In genomic region chr13:20128459-20128927, GRCh38 we compare ENCODE assay signal across 1 cellular context.
A peak's percentile ranks its signal among the peaks of the same experiment; 100 is the strongest.
TF ChIP-seq lines count a peak whose summit lies in the region.

No MANE protein-coding gene starts in this region.

TF ChIP-seq in H1, 55 proteins besides CTCF, POLR2A, EP300 and RAD21 (continued from another document):
- TF ChIP-seq CHD7 (IDR thresholded peaks at IDR 0.05; ENCODE audit: insufficient replicate concordance, low read length) (no peak), RXRA (IDR thresholded peaks at IDR 0.05; ENCODE audit: insufficient read depth, low read depth, low read length) (no peak), TEAD4 (IDR thresholded peaks at IDR 0.05; ENCODE audit: low read depth, low read length) (no peak), CBX8 (IDR thresholded peaks at IDR 0.05; ENCODE audit: borderline replicate concordance, low read depth, low read length) (no peak), BACH1 (IDR thresholded peaks at IDR 0.05; ENCODE audit: low read length) (0 out of 2 replicates have a peak, but pooled peaks have one; percentile 22), JUND (IDR thresholded peaks at IDR 0.05; ENCODE audit: low read length) (peak; percentile 15; the same call in 1 of the 2 replicates), CTBP2 (IDR thresholded peaks at IDR 0.05; ENCODE audit: borderline replicate concordance, insufficient read depth, insufficient read length, low read length) (no peak), PHF8 (conservative IDR thresholded peaks at IDR 0.05; ENCODE audit: low read depth, low read length) (0 out of 2 replicates have a peak, but pooled peaks have one; percentile 3), RBBP5 (IDR thresholded peaks at IDR 0.05; ENCODE audit: borderline replicate concordance, low read depth, low read length) (no peak), CEBPB (IDR thresholded peaks at IDR 0.05; ENCODE audit: low read depth, low read length) (no peak), YY1 (IDR thresholded peaks at IDR 0.05; ENCODE audit: low read depth, low read length) (no peak), EZH2 (IDR thresholded peaks at IDR 0.05; ENCODE audit: low read depth, low read length, severe bottlenecking) (peak; percentile 36), SIN3A (conservative IDR thresholded peaks at IDR 0.05 in 1 of 2, IDR thresholded peaks at IDR 0.05 in 1 of 2; ENCODE audit: low read depth in 1 of 2, low read length in 2 of 2) (no peak)
